Comparison of ENCODE assay signal across 1 cellular context in genomic region chr11:68810164-68810563, GRCh38.
TF ChIP-seq lines count a peak whose summit lies in the region.

No MANE protein-coding gene starts in this region.

TF ChIP-seq in HepG2, 621 proteins besides CTCF, POLR2A, EP300 and RAD21:
- TF ChIP-seq KLF12 (CRISPR knock-in tag; IDR thresholded peaks at IDR 0.05; ENCODE audit: borderline replicate concordance) (no peak), ZNF431 (CRISPR knock-in tag; IDR thresholded peaks at IDR 0.05; ENCODE audit: borderline replicate concordance, low read depth) (no peak), HMG20A (CRISPR knock-in tag; IDR thresholded peaks at IDR 0.05; ENCODE audit: borderline replicate concordance) (no peak), ONECUT2 (CRISPR knock-in tag; IDR thresholded peaks at IDR 0.05) (no peak)
- TF ChIP-seq, protein P1, sequence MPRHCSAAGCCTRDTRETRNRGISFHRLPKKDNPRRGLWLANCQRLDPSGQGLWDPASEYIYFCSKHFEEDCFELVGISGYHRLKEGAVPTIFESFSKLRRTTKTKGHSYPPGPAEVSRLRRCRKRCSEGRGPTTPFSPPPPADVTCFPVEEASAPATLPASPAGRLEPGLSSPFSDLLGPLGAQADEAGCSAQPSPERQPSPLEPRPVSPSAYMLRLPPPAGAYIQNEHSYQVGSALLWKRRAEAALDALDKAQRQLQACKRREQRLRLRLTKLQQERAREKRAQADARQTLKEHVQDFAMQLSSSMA (CRISPR knock-in tag; IDR thresholded peaks at IDR 0.05) = no peak
TF ChIP-seq in HepG2: peak in this region for 0.
